1 cellular context compared by ENCODE assay signal in genomic region chr6:4820704-4821276, GRCh38.
TF ChIP-seq lines count a peak whose summit lies in the region.

No MANE protein-coding gene starts in this region.

TF ChIP-seq in GM12878, 131 proteins besides CTCF, POLR2A, EP300 and RAD21:
- TF ChIP-seq ELK1 (IDR thresholded peaks at IDR 0.05; ENCODE audit: low read depth, low read length), result no peak
- no peak for TF ChIP-seq SIX5 (IDR thresholded peaks at IDR 0.05; ENCODE audit: low read depth, low read length, severe bottlenecking)
- 0 out of 2 replicates have a peak, but pooled peaks have one; percentile 34 for TF ChIP-seq PML (IDR thresholded peaks at IDR 0.05; ENCODE audit: low read length)
- no peak for TF ChIP-seq MXI1 (IDR thresholded peaks at IDR 0.05; ENCODE audit: low read depth, low read length)
- TF ChIP-seq NFIC (IDR thresholded peaks at IDR 0.05; ENCODE audit: low read depth, low read length), result peak; percentile 53; the same call in 1 of the 2 replicates
- TF ChIP-seq SKIL (IDR thresholded peaks at IDR 0.05; ENCODE audit: low read depth, poor library complexity, severe bottlenecking), result no peak
- TF ChIP-seq IRF4 (IDR thresholded peaks at IDR 0.05; ENCODE audit: low read depth, low read length), result 0 out of 2 replicates have a peak, but pooled peaks have one; percentile 41
- peak; percentile 36; the same call in 1 of the 2 replicates for TF ChIP-seq ATF7 (IDR thresholded peaks at IDR 0.05; ENCODE audit: low read depth)
- no peak for TF ChIP-seq REST (IDR thresholded peaks at IDR 0.05; ENCODE audit: low read depth, low read length)
- peak; percentile 67 for TF ChIP-seq EED (IDR thresholded peaks at IDR 0.05; ENCODE audit: low read depth)
- TF ChIP-seq ZBTB33 (IDR thresholded peaks at IDR 0.05), result no peak
- TF ChIP-seq RUNX3 (IDR thresholded peaks at IDR 0.05; ENCODE audit: low read length), result peak; percentile 53; the same call in 1 of the 2 replicates
- TF ChIP-seq BCL3 (IDR thresholded peaks at IDR 0.05; ENCODE audit: borderline replicate concordance, insufficient read depth, low read depth, low read length, poor library complexity, severe bottlenecking), result peak; percentile 63
- TF ChIP-seq CREM (IDR thresholded peaks at IDR 0.05; ENCODE audit: low read depth), result peak; percentile 57; the same call in 1 of the 2 replicates
- peak; percentile 87 for TF ChIP-seq JUNB (IDR thresholded peaks at IDR 0.05)
- TF ChIP-seq MTA3 (IDR thresholded peaks at IDR 0.05; ENCODE audit: borderline replicate concordance, low read length), result no peak
- TF ChIP-seq JUND (IDR thresholded peaks at IDR 0.05; ENCODE audit: low read depth, low read length), result no peak
- TF ChIP-seq ATF2 (IDR thresholded peaks at IDR 0.05; ENCODE audit: low read length), result 0 out of 2 replicates have a peak, but pooled peaks have one; percentile 15
- 0 out of 2 replicates have a peak, but pooled peaks have one; percentile 10 for TF ChIP-seq MEF2A (IDR thresholded peaks at IDR 0.05; ENCODE audit: insufficient read depth, low read depth, low read length)
- TF ChIP-seq LARP7 (IDR thresholded peaks at IDR 0.05), result no peak
- no peak for TF ChIP-seq RAD51 (IDR thresholded peaks at IDR 0.05)
- no peak for TF ChIP-seq NBN (IDR thresholded peaks at IDR 0.05)
- TF ChIP-seq TCF7 (IDR thresholded peaks at IDR 0.05; ENCODE audit: borderline replicate concordance), result 0 out of 2 replicates have a peak, but pooled peaks have one; percentile 26
- no peak for TF ChIP-seq RB1 (IDR thresholded peaks at IDR 0.05; ENCODE audit: borderline replicate concordance)
- TF ChIP-seq BMI1 (IDR thresholded peaks at IDR 0.05; ENCODE audit: borderline replicate concordance), result no peak
- TF ChIP-seq MYB (IDR thresholded peaks at IDR 0.05; ENCODE audit: borderline replicate concordance, low read depth, low read length), result no peak
- no peak for TF ChIP-seq MTA2 (IDR thresholded peaks at IDR 0.05; ENCODE audit: low read depth)
- TF ChIP-seq NR2C2 (IDR thresholded peaks at IDR 0.05; ENCODE audit: borderline replicate concordance, control insufficient read depth, insufficient read length, low read depth), result no peak
